ENCODE assay signal across 8 cellular contexts in genomic region chr4:113760852-113761681, GRCh38. TPM values are rescaled to one million over a fixed set of nuclear protein-coding genes. Genes with fewer than 3 reads are reported as not detected.
DNase-seq lines count a peak whose midpoint lies in the region; ATAC-seq, FAIRE-seq and TF ChIP-seq lines count a peak whose summit lies in the region.

No MANE protein-coding gene starts in this region.

- H3K27ac ChIP-seq in A549: peak overlapping the region; percentile 99 to 100

- peak; percentile 26 to 72 for DNase-seq in A549 (ENCODE audit: low read depth in 1 of 2, low spot score in 1 of 2)
- peak; percentile 77 for DNase-seq in NCI-H82 (lab: John Stamatoyannopoulos, UW)
- peak; percentile 59 for DNase-seq in activated T-cell treated with anti-CD3 and anti-CD28 coated beads, Interleukin-2, amount 50 U/mL, for 1 hour
- DNase-seq in erythroblast (lab: John Stamatoyannopoulos, UW): peak; percentile 63 to 81
- peak; percentile 73 for DNase-seq in mucosa of gallbladder (ENCODE audit: low spot score)
- DNase-seq in stimulated activated effector memory CD8-positive, alpha-beta T cell treated with anti-CD3 and anti-CD28 coated beads, Interleukin-12 subunit alpha, Interleukin-12 subunit beta, amount 100 ng/mL, for 72 hours (ENCODE audit: low spot score in 2 of 2): peak; percentile 47 to 79

- H3K9me3 ChIP-seq in A549: no peaks in the 10 kb centered on the region

- H3K4me2 ChIP-seq in A549: peak overlapping the region; percentile 83

- TF ChIP-seq POLR2A in A549 (IDR thresholded peaks at IDR 0.05; ENCODE audit: low read length): no peak; the same call in 1 of the 2 replicates
- TF ChIP-seq POLR2A in erythroblast (IDR thresholded peaks at IDR 0.05; ENCODE audit: low read length): no peak

- TF ChIP-seq EP300 in A549 (IDR thresholded peaks at IDR 0.05): no peak

- H3K4me3 Mint-ChIP-seq in stimulated activated effector memory CD8-positive, alpha-beta T cell treated with anti-CD3 and anti-CD28 coated beads, Interleukin-12 subunit alpha, Interleukin-12 subunit beta, amount 100 ng/mL, for 72 hours: peak overlapping the region; percentile 91

- POLR2A ChIA-PET in A549 (lab: Yijun Ruan, JAX): interaction anchor here (0.6 to 0.9 kb wide), 4 partner anchors 86 to 591 kb away, joined by 3 to 4 read pairs (median 3); no protein-coding TSS in a partner anchor

- no peaks in the 10 kb centered on the region for H3K9me3 Mint-ChIP-seq in stimulated activated effector memory CD8-positive, alpha-beta T cell treated with anti-CD3 and anti-CD28 coated beads, Interleukin-12 subunit alpha, Interleukin-12 subunit beta, amount 100 ng/mL, for 72 hours

- H3K4me3 ChIP-seq in A549: peak overlapping the region; percentile 90

- peaks cover 27% of the 10 kb centered on the region for H3K4me1 ChIP-seq in A549

- H3K36me3 Mint-ChIP-seq in stimulated activated effector memory CD8-positive, alpha-beta T cell treated with anti-CD3 and anti-CD28 coated beads, Interleukin-12 subunit alpha, Interleukin-12 subunit beta, amount 100 ng/mL, for 72 hours: peaks cover 60% of the 10 kb centered on the region

- FAIRE-seq in A549 (lab: Jason Lieb, UNC): no peak

- H3K4me1 Mint-ChIP-seq in stimulated activated effector memory CD8-positive, alpha-beta T cell treated with anti-CD3 and anti-CD28 coated beads, Interleukin-12 subunit alpha, Interleukin-12 subunit beta, amount 100 ng/mL, for 72 hours: peaks cover 31% of the 10 kb centered on the region

- CTCF ChIA-PET in A549 (lab: Yijun Ruan, JAX): interaction anchor here (1.0 to 1.5 kb wide), 4 partner anchors 18 to 366 kb away, joined by 3 to 9 read pairs (median 6); no protein-coding TSS in a partner anchor

- TF ChIP-seq CTCF in A549 (IDR thresholded peaks at IDR 0.05): no peak

- peak overlapping the region; percentile 95 for H3K27ac Mint-ChIP-seq in stimulated activated effector memory CD8-positive, alpha-beta T cell treated with anti-CD3 and anti-CD28 coated beads, Interleukin-12 subunit alpha, Interleukin-12 subunit beta, amount 100 ng/mL, for 72 hours

- TF ChIP-seq RAD21 in A549 (conservative IDR thresholded peaks at IDR 0.05 in 1 of 2, IDR thresholded peaks at IDR 0.05 in 1 of 2): no peak

- ATAC-seq in A549: peak; percentile 78 to 83
- ATAC-seq in GM18511 (IDR thresholded peaks at IDR 0.05; ENCODE audit: unreplicated experiment): peak; percentile 31
- peak; percentile 11 for ATAC-seq in HG02938 (IDR thresholded peaks at IDR 0.05; ENCODE audit: unreplicated experiment)
- ATAC-seq in stimulated activated effector memory CD8-positive, alpha-beta T cell treated with anti-CD3 and anti-CD28 coated beads, Interleukin-12 subunit alpha, Interleukin-12 subunit beta, amount 100 ng/mL, for 72 hours: peak; percentile 18

- 3% methylated on average over 11 of the region's 75 CpGs for WGBS in A549 (ENCODE audit: missing lambda C conversion rate)

TF ChIP-seq in A549, 52 proteins besides CTCF, POLR2A, EP300 and RAD21:
- TF ChIP-seq KDM5A (IDR thresholded peaks at IDR 0.05) (no peak), EHMT2 (IDR thresholded peaks at IDR 0.05; ENCODE audit: low read depth) (no peak), CHD2 (IDR thresholded peaks at IDR 0.05; ENCODE audit: low read length, partially characterized antibody) (no peak), CEBPB (IDR thresholded peaks at IDR 0.05) (peak; percentile 47 to 83; a peak in 3 of 4 replicates), ELK1 (IDR thresholded peaks at IDR 0.05; ENCODE audit: low read depth, low read length) (no peak), RCOR1 (IDR thresholded peaks at IDR 0.05; ENCODE audit: low read depth, low read length) (no peak), KDM1A (IDR thresholded peaks at IDR 0.05; ENCODE audit: low read depth) (no peak), PBX3 (IDR thresholded peaks at IDR 0.05) (no peak), JUN (IDR thresholded peaks at IDR 0.05) (peak in 1 of 2 experiments; percentile 34; a peak in 1 of 5 replicates), CHD4 (IDR thresholded peaks at IDR 0.05; ENCODE audit: borderline replicate concordance) (no peak), HMGXB4 (CRISPR knock-in tag; IDR thresholded peaks at IDR 0.05; ENCODE audit: borderline replicate concordance) (no peak), HOXB13 (CRISPR knock-in tag; IDR thresholded peaks at IDR 0.05; ENCODE audit: low read depth) (no peak), BHLHE40 (IDR thresholded peaks at IDR 0.05; ENCODE audit: low read depth, low read length) (no peak), FOSB (CRISPR knock-in tag; IDR thresholded peaks at IDR 0.05) (no peak), RFX5 (IDR thresholded peaks at IDR 0.05) (no peak), HOXA7 (CRISPR knock-in tag; IDR thresholded peaks at IDR 0.05) (no peak)

RNA-seq across cellular contexts. Expression of gene CAMK2D, which starts 0.5 kb away (rescaled TPM):
- polyA plus RNA-seq in A549 (2011; rRNA removed) (51.0 and 59.9 TPM in 2 replicates), A549 (2017; fragmentation: RNase III; extraction: RNeasy Plus Mini Kit Qiagen cat#74134 plus additional on column Dnase treatment) (19.1 to 21.2 TPM (median 19.4 TPM) in 3 replicates)
- 6.0 and 7.7 TPM in 2 replicates for polyA plus RNA-seq in A549 (2012; cell fraction: cytosol; rRNA removed)
- polyA plus RNA-seq in A549 (2012; cell fraction: nucleus; rRNA removed): 4.9 and 5.4 TPM in 2 replicates
- 39.5 and 48.4 TPM in 2 replicates for polyA minus RNA-seq in A549 (2011; rRNA and poly(A)+ RNA removed)
- 61.0 TPM for total RNA-seq in mucosa of gallbladder

Comparison
In these comparisons a context has a peak if more than half of its experiments do, and no peak if none do; other contexts are left out.
1. Peak in every context shown above with its lines: DNase-seq, ATAC-seq, H3K4me3 ChIP-seq and H3K27ac ChIP-seq.
2. ATAC-seq: peak in every context shown above with its lines; median percentile 80 in A549; 31 in GM18511; 18 in stimulated activated effector memory CD8-positive, alpha-beta T cell treated with anti-CD3 and anti-CD28 coated beads, Interleukin-12 subunit alpha, Interleukin-12 subunit beta, amount 100 ng/mL, for 72 hours; 11 in HG02938.